In genomic region chr1:32071758-32072621, GRCh38 we compare ENCODE assay signal across 8 cellular contexts. TPM values are rescaled to one million over a fixed set of nuclear protein-coding genes. Genes with fewer than 3 reads are reported as not detected.
DNase-seq lines count a peak whose midpoint lies in the region; ATAC-seq and TF ChIP-seq lines count a peak whose summit lies in the region.

No MANE protein-coding gene starts in this region.

- H3K27me3 ChIP-seq in HUES64 (ENCODE audit: insufficient read depth, low read length): no peaks in the 10 kb centered on the region
- H3K27me3 ChIP-seq in spleen (replicated peaks in 1 of 7): no peaks in the 10 kb centered on the region

- H3K9ac ChIP-seq in HUES64 (ENCODE audit: low read depth, low read length): peak overlapping the region; percentile 90

- peak overlapping the region; percentile 89 for H3K27ac Mint-ChIP-seq in activated T-helper 17 cell treated with anti-CD3 and anti-CD28 coated beads, Interleukin-2, amount 50 U/mL, for 72 hours

- ATAC-seq in activated T-helper 17 cell treated with anti-CD3 and anti-CD28 coated beads, Interleukin-2, amount 50 U/mL, for 72 hours (replicated peaks): peak; percentile 66

- H3K4me1 ChIP-seq in HUES64 (ENCODE audit: insufficient read depth, low read length): peaks cover 20% of the 10 kb centered on the region
- H3K4me1 ChIP-seq in spleen: peaks cover 15 to 73% (median 32%) of the 10 kb centered on the region in 6 donors

- H3K4me3 ChIP-seq in HUES64 (ENCODE audit: low read length) (peak overlapping the region; percentile 80), iPS-11a (ENCODE audit: low read depth, low read length) (peak overlapping the region; percentile 92), spleen (peak overlapping the region; percentile 50 to 91 (median 69))

- peak overlapping the region; percentile 89 for H3K27ac ChIP-seq in HUES64 (ENCODE audit: low read depth, low read length)
- H3K27ac ChIP-seq in spleen: peak overlapping the region; percentile 66 to 96 (median 92)

- H3K9me3 Mint-ChIP-seq in activated T-helper 17 cell treated with anti-CD3 and anti-CD28 coated beads, Interleukin-2, amount 50 U/mL, for 72 hours: no peaks in the 10 kb centered on the region

- H3K4me3 Mint-ChIP-seq in activated T-helper 17 cell treated with anti-CD3 and anti-CD28 coated beads, Interleukin-2, amount 50 U/mL, for 72 hours: peak overlapping the region; percentile 89

- 30% methylated on average over 14 of the region's 14 CpGs for WGBS in HUES64
- WGBS in spleen, 5 donors: 15 to 17% (median 16%) methylated on average over 14 of the region's 14 CpGs

- no peaks in the 10 kb centered on the region for H3K27me3 Mint-ChIP-seq in activated T-helper 17 cell treated with anti-CD3 and anti-CD28 coated beads, Interleukin-2, amount 50 U/mL, for 72 hours

- intact Hi-C loops in spleen (cut with DNase I; ENCODE audit: low total_unique reads): no loop called here

- peaks cover 21% of the 10 kb centered on the region for H3K4me1 Mint-ChIP-seq in activated T-helper 17 cell treated with anti-CD3 and anti-CD28 coated beads, Interleukin-2, amount 50 U/mL, for 72 hours

- peaks cover 37% of the 10 kb centered on the region for H3K36me3 Mint-ChIP-seq in activated T-helper 17 cell treated with anti-CD3 and anti-CD28 coated beads, Interleukin-2, amount 50 U/mL, for 72 hours (ENCODE audit: low read depth)

- no peaks in the 10 kb centered on the region for H3K9me3 ChIP-seq in HUES64 (ENCODE audit: insufficient read depth, low read depth, low read length)
- H3K9me3 ChIP-seq in spleen: no peaks in the 10 kb centered on the region

- no peak for TF ChIP-seq CTCF in spleen (IDR thresholded peaks at IDR 0.05 in 8 of 11, conservative IDR thresholded peaks at IDR 0.05 in 3 of 11)

- peak; percentile 90 for DNase-seq in DMS153 treated with DMSO at 0.1 percent for 48 hours (lab: John Stamatoyannopoulos, UW; ENCODE audit: unreplicated experiment)
- no peak for DNase-seq in spleen
- no peak for DNase-seq in ureter (ENCODE audit: low spot score)
- no peak for DNase-seq in AML-193 (lab: John Stamatoyannopoulos, UW)
- no peak for DNase-seq in activated CD4-positive, alpha-beta T cell treated with anti-CD3 and anti-CD28 coated beads, Interleukin-2, amount 50 U/mL, for 48 hours

- no peak for TF ChIP-seq POLR2A in spleen (IDR thresholded peaks at IDR 0.05)

- H3K36me3 ChIP-seq in HUES64 (ENCODE audit: insufficient read depth, low read length): peaks cover 18% of the 10 kb centered on the region
- H3K36me3 ChIP-seq in spleen: peaks cover 0 to 22% (median 16%) of the 10 kb centered on the region in 6 donors

RNA-seq across cellular contexts. Expression of gene TMEM39B, which starts 0.7 kb away (rescaled TPM):
- 22.1 TPM for polyA plus RNA-seq in HUES64 (2013, experiment 1 of 2)
- 23.5 TPM for polyA plus RNA-seq in HUES64 (2013, experiment 2 of 2)
- total RNA-seq in activated T-helper 17 cell treated with anti-CD3 and anti-CD28 coated beads, Interleukin-2, amount 50 U/mL, for 72 hours: 10 to 100 TPM; 26.2 to 34.4 TPM
- total RNA-seq in spleen (10 to 100 TPM in 5 of 7 donors, 1 to 10 TPM in 2; 6.4 to 18.6 (median 16.0) TPM), ureter (21.9 TPM)
- polyA plus RNA-seq in spleen: 10 to 100 TPM; 10.5 to 12.0 (median 11.9) TPM

RNA-seq across cellular contexts. Expression of gene KPNA6, which starts 35.9 kb away (rescaled TPM):
- polyA plus RNA-seq in HUES64 (2013, experiment 1 of 2): 29.7 TPM
- 29.8 TPM for polyA plus RNA-seq in HUES64 (2013, experiment 2 of 2)
- total RNA-seq in activated T-helper 17 cell treated with anti-CD3 and anti-CD28 coated beads, Interleukin-2, amount 50 U/mL, for 72 hours: 10 to 100 TPM; 61.8 to 77.1 TPM
- total RNA-seq in spleen (10 to 100 TPM; 37.0 to 57.1 (median 50.2) TPM), ureter (63.5 TPM)
- 1 to 10 TPM; 3.5 to 6.7 (median 4.0) TPM for polyA plus RNA-seq in spleen

RNA-seq across cellular contexts. Expression of gene KHDRBS1, which starts 58.3 kb away (rescaled TPM):
- 220 TPM for polyA plus RNA-seq in HUES64 (2013, experiment 1 of 2)
- 257 TPM for polyA plus RNA-seq in HUES64 (2013, experiment 2 of 2)
- total RNA-seq in activated T-helper 17 cell treated with anti-CD3 and anti-CD28 coated beads, Interleukin-2, amount 50 U/mL, for 72 hours: 100 to 1,000 TPM; 140 to 177 TPM
- 100 to 1,000 TPM in 3 of 7 donors, 10 to 100 TPM in 4; 69.9 to 109 (median 97.9) TPM for total RNA-seq in spleen
- 10 to 100 TPM; 63.8 to 80.6 (median 74.5) TPM for polyA plus RNA-seq in spleen
- total RNA-seq in ureter: 139 TPM
